ENCODE assay signal across 8 cellular contexts in the genomic region with DNA sequence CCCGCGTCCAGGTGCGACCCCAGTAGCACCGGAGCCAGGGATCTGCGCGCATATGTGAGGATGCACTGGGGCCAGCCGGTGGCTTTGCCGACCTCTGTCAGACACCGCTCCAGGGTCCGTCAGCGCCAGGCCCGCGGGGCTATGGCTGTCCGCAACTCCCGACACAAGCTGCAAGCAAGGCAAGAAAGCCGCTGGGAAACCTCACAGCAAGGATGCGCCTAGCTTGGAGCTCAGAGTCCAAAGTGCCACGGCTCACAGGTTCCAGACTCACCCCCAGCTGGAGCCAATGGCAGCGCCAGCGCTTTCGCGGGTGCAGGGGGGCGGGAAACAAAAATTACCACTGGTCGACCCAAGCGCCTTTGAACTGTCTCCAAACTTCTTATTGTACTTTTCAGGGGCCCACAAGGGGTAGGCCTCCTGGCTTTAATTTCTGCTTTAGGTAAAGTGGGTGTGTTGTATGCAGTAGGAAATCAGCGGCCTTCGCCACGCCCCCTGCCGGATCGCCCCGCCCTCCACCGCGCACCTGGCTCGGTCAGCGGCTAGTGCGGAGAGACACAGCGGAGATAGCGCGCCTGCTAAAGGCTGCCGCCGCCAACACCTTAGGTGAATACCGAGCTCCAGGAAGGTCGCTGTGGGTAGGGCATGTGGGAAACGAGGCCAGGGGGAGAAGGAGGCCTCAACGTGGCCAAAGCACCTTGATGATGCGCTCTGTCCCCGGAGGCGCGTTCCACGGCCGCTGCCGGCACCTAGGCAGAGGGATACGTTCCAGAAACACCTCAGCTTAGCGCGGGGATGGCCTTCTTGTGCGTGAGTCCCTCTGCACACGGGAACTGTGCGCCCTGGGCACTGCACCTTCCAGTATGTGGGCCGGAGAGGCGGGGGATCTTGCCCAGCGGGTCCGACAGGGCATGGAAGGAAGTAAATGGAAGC.
DNase-seq lines count a peak whose midpoint lies in the region; ATAC-seq and TF ChIP-seq lines count a peak whose summit lies in the region.

No MANE protein-coding gene starts in this region.

- no peaks in the 10 kb centered on the region for H3K36me3 ChIP-seq in psoas muscle (ENCODE audit: insufficient read depth in 1 of 2, low read depth in 1 of 2)

- peak; percentile 55 to 75 for DNase-seq in activated CD4-positive, alpha-beta T cell treated with anti-CD3 and anti-CD28 coated beads for 24 hours (ENCODE audit: low read depth in 2 of 2)
- DNase-seq in dorsolateral prefrontal cortex, result no peak
- no peak for DNase-seq in psoas muscle
- no peak for DNase-seq in coronary artery (ENCODE audit: low spot score)
- no peak for DNase-seq in ecto neural progenitor cell (ENCODE audit: low spot score)

- no peaks in the 10 kb centered on the region for H3K4me1 ChIP-seq in psoas muscle

- H3K9me3 ChIP-seq in psoas muscle, result no peaks in the 10 kb centered on the region

- no peak overlapping the region for H3K27ac ChIP-seq in dorsolateral prefrontal cortex
- no peak overlapping the region for H3K27ac ChIP-seq in psoas muscle
- H3K27ac ChIP-seq in coronary artery, result no peak overlapping the region

- ATAC-seq in HG02610 (IDR thresholded peaks at IDR 0.05; ENCODE audit: unreplicated experiment), result peak; percentile 55
- peak in 1 of 4 donors; percentile 50 for ATAC-seq in psoas muscle
- no peak for ATAC-seq in HG02642 (IDR thresholded peaks at IDR 0.05; ENCODE audit: poor library complexity, unreplicated experiment)
- no peak for ATAC-seq in HG03457 (IDR thresholded peaks at IDR 0.05; ENCODE audit: unreplicated experiment)

- intact Hi-C loops in dorsolateral prefrontal cortex (cut with DNase I) (no loop called here), psoas muscle (cut with DNase I) (no loop called here)

- H3K27me3 ChIP-seq in dorsolateral prefrontal cortex (peaks cover 0 to 76% (median 31%) of the 10 kb centered on the region in 45 donors), psoas muscle (ENCODE audit: insufficient read depth in 3 of 3, low read length in 2 of 3) (peaks cover 3 to 56% (median 13%) of the 10 kb centered on the region in 3 donors)

- TF ChIP-seq CTCF in dorsolateral prefrontal cortex (IDR thresholded peaks at IDR 0.05 in 54 of 56, conservative IDR thresholded peaks at IDR 0.05 in 2 of 56; ENCODE audit: low read depth in 1 of 56, partially characterized antibody in 56 of 56) (no peak), psoas muscle (IDR thresholded peaks at IDR 0.05) (no peak), coronary artery (IDR thresholded peaks at IDR 0.05) (no peak)

- H3K4me3 ChIP-seq in dorsolateral prefrontal cortex (peak overlapping the region in 31 of 59 donors; percentile 3 to 56 (median 24)), psoas muscle (peak overlapping the region; percentile 37), coronary artery (no peak overlapping the region)

- WGBS in psoas muscle, 3 donors, result 11 to 16% (median 12%) methylated on average over 59 to 62 of the region's 62 CpGs

Comparison
In these comparisons a context has a peak if more than half of its experiments do, and no peak if none do; other contexts are left out.
1. DNase-seq: peak in activated CD4-positive, alpha-beta T cell treated with anti-CD3 and anti-CD28 coated beads for 24 hours (2 of 2); none in dorsolateral prefrontal cortex (0 of 10), psoas muscle (0 of 2), coronary artery (single experiment) and ecto neural progenitor cell (single experiment).